Comparison of ENCODE assay signal across 24 cellular contexts in the genomic region with DNA sequence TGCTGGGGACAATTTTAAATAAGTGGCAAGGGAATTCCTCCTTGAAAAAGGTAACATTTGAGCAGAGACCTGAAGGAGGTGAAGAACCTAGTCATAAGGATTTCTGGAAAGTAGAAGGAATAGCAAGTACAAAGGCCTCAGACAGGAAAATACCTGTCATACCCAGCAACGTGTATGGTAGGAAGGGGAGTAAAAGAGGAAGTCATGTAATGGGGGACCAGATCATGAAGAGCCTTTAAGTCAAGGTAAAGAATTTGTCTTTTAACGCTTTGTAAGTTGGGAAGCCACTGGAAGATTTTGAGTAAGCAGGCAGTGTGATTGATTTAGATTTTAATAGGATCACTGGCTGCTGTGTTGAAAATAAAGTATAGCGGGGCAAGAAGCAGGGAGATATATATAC.
"Had no signal": no experiment of that assay in that cellular context is flagged by ENCODE, and none has a peak within 500 bp of the region (broad histone marks: within the 10 kb centered on the region; RNA-seq: fewer than 3 reads in every experiment).

No MANE protein-coding gene starts in this region.

- H3K27me3 ChIP-seq: adrenal gland had no signal

- H3K4me3 Mint-ChIP-seq: activated CD4-positive, alpha-beta T cell treated with anti-CD3 and anti-CD28 coated beads for 36 hours; activated CD8-positive, alpha-beta T cell treated with anti-CD3 and anti-CD28 coated beads for 36 hours; activated naive CD8-positive, alpha-beta T cell treated with anti-CD3 and anti-CD28 coated beads, Interleukin-2, amount 10 ng/mL, durations not matched to agents 7 days and 5 days; T-helper 17 cell had no signal

- H3K9me3 ChIP-seq: adrenal gland had no signal

- FAIRE-seq: colon had no signal

- H3K27me3 Mint-ChIP-seq: activated CD4-positive, alpha-beta T cell treated with anti-CD3 and anti-CD28 coated beads for 36 hours; activated CD8-positive, alpha-beta T cell treated with anti-CD3 and anti-CD28 coated beads for 36 hours; activated naive CD8-positive, alpha-beta T cell treated with anti-CD3 and anti-CD28 coated beads, Interleukin-2, amount 10 ng/mL, durations not matched to agents 7 days and 5 days; T-helper 17 cell had no signal

- DNase-seq: activated CD4-positive, alpha-beta T cell treated with anti-CD3 and anti-CD28 coated beads for 36 hours; activated CD4-positive, alpha-beta T cell treated with anti-CD3 and anti-CD28 coated beads, Interleukin-2, amount 50 U/mL, for 1 hour; activated CD8-positive, alpha-beta memory T cell treated with anti-CD3 and anti-CD28 coated beads, Interleukin-2, amount 50 U/mL, for 48 hours; activated CD8-positive, alpha-beta T cell treated with anti-CD3 and anti-CD28 coated beads for 36 hours; activated naive CD4-positive, alpha-beta T cell treated with anti-CD3 and anti-CD28 coated beads, Interleukin-2, amount 50 U/mL, for 16 hours; activated naive CD8-positive, alpha-beta T cell treated with anti-CD3 and anti-CD28 coated beads, Interleukin-2, amount 10 ng/mL, durations not matched to agents 7 days and 5 days; activated T-cell treated with anti-CD3 and anti-CD28 coated beads, Interleukin-2, amount 50 U/mL, for 1 hour; adrenal gland; anterior cingulate cortex; cerebellar nuclear complex; Karpas-422; MM.1S; NCI-H1092; NCI-H1417; NCI-H1930; NCI-H345; NCI-H510A; NCI-H526 treated with DMSO at 0.1 percent for 48 hours; PC-9; SHP77 treated with DMSO at 0.1 percent for 48 hours; T-helper 17 cell; T-helper 9 cell had no signal

- H3K4me3 ChIP-seq: adrenal gland, PC-9 had no signal

- H3K4me2 ChIP-seq: PC-9 had no signal

- H3K9me3 Mint-ChIP-seq: activated CD8-positive, alpha-beta T cell treated with anti-CD3 and anti-CD28 coated beads for 36 hours; activated naive CD8-positive, alpha-beta T cell treated with anti-CD3 and anti-CD28 coated beads, Interleukin-2, amount 10 ng/mL, durations not matched to agents 7 days and 5 days had no signal

- H2AFZ ChIP-seq: PC-9 had no signal

- H3K27ac Mint-ChIP-seq: activated CD4-positive, alpha-beta T cell treated with anti-CD3 and anti-CD28 coated beads for 36 hours; activated CD8-positive, alpha-beta T cell treated with anti-CD3 and anti-CD28 coated beads for 36 hours; activated naive CD8-positive, alpha-beta T cell treated with anti-CD3 and anti-CD28 coated beads, Interleukin-2, amount 10 ng/mL, durations not matched to agents 7 days and 5 days; T-helper 17 cell had no signal

- H3K27ac ChIP-seq: adrenal gland, PC-9, VCaP had no signal

- H3K36me3 ChIP-seq: adrenal gland had no signal

- ATAC-seq: activated CD4-positive, alpha-beta T cell treated with anti-CD3 and anti-CD28 coated beads for 36 hours; activated CD8-positive, alpha-beta T cell treated with anti-CD3 and anti-CD28 coated beads for 36 hours; T-helper 17 cell had no signal
